In genomic region chr16:47386201-47386718, GRCh38 we compare ENCODE assay signal across 16 cellular contexts.
"Had no signal": no experiment of that assay in that cellular context is flagged by ENCODE, and none has a peak within 500 bp of the region (broad histone marks: within the 10 kb centered on the region; RNA-seq: fewer than 3 reads in every experiment).

No MANE protein-coding gene starts in this region.

- ATAC-seq: esophagus mucosa; heart left ventricle; left lobe of liver; stimulated activated naive CD8-positive, alpha-beta T cell treated with anti-CD3 and anti-CD28 coated beads, Interleukin-15, Interleukin-2, amounts not matched to agents 100 U/mL and 50 U/mL, for 24 hours had no signal

- H3K4me1 ChIP-seq: suprapubic skin, thyroid gland, upper lobe of left lung, uterus had no signal

- H3K27ac ChIP-seq: coronary artery, heart left ventricle, neutrophil, sigmoid colon, skin epidermis, suprapubic skin, thyroid gland, upper lobe of left lung, uterus had no signal

- H3K9me3 ChIP-seq: neutrophil, sigmoid colon, suprapubic skin, thyroid gland, upper lobe of left lung, uterus had no signal

- H3K36me3 ChIP-seq: neutrophil, sigmoid colon, thyroid gland, upper lobe of left lung, uterus had no signal

- H3K27me3 Mint-ChIP-seq: naive B cell had no signal

- H3K4me3 Mint-ChIP-seq: naive B cell had no signal

- H3K4me3 ChIP-seq: coronary artery, heart left ventricle, sigmoid colon, skin epidermis, suprapubic skin, thyroid gland, upper lobe of left lung, uterus had no signal

- DNase-seq: effector CD4-positive, alpha-beta T cell; heart left ventricle; hypothalamus; naive B cell; posterior cingulate gyrus; sigmoid colon; stimulated activated naive CD8-positive, alpha-beta T cell treated with anti-CD3 and anti-CD28 coated beads, Interleukin-15, Interleukin-2, amounts not matched to agents 100 U/mL and 50 U/mL, for 24 hours; thyroid gland; upper lobe of left lung; uterus had no signal

- H3K27me3 ChIP-seq: heart left ventricle, neutrophil, sigmoid colon, suprapubic skin, thyroid gland, upper lobe of left lung, uterus had no signal
